29 cellular contexts compared by ENCODE assay signal in genomic region chr10:96205580-96205979, GRCh38.
"Had no signal": no experiment of that assay in that cellular context is flagged by ENCODE, and none has a peak within 500 bp of the region (broad histone marks: within the 10 kb centered on the region; RNA-seq: fewer than 3 reads in every experiment).

No MANE protein-coding gene starts in this region.

- ATAC-seq: left cardiac atrium; left lung; lower lobe of right lung; naive thymus-derived CD8-positive, alpha-beta T cell; pancreas; right cardiac atrium; sciatic nerve; stimulated activated naive B cell treated with anti-CD40 and anti-IgM and Interleukin-4, amounts not matched to agents 10 μg/mL and 1 μg/mL and 100 μg/mL, for 72 hours; stimulated activated naive CD8-positive, alpha-beta T cell treated with anti-CD3 and anti-CD28 coated beads, Interleukin-15, Interleukin-2, amounts not matched to agents 100 U/mL and 50 U/mL, for 24 hours had no signal

- H3K4me3 ChIP-seq: left lung, lower lobe of right lung, pancreas, prostate gland, skin epidermis, stomach, testis, thyroid gland, transverse colon, upper lobe of left lung had no signal

- DNase-seq: hippocampal formation; kidney glomerular epithelial cell; left cardiac atrium; left lung; lower lobe of right lung; mammary epithelial cell; mesenchymal stem cell; naive thymus-derived CD8-positive, alpha-beta T cell; nucleus accumbens; pancreas; posterior cingulate gyrus; retina; right cardiac atrium; stimulated activated CD4-positive, alpha-beta T cell treated with anti-CD3 and anti-CD28 coated beads, Interleukin-12 subunit alpha, Interleukin-12 subunit beta, amount 100 ng/mL, for 4 hours; stimulated activated CD4-positive, alpha-beta T cell treated with anti-CD3 and anti-CD28 coated beads, Interleukin-15, amount 100 ng/mL, for 24 hours; stimulated activated CD4-positive, alpha-beta T cell treated with anti-CD3 and anti-CD28 coated beads, Interleukin-2, amount 100 ng/mL, for 24 hours; stimulated activated CD4-positive, alpha-beta T cell treated with anti-CD3 and anti-CD28 coated beads, Interleukin-4, amount 100 ng/mL, for 1 hour; stimulated activated naive B cell treated with anti-CD40 and anti-IgM and Interleukin-4, amounts not matched to agents 10 μg/mL and 1 μg/mL and 100 μg/mL, for 72 hours; stimulated activated naive CD8-positive, alpha-beta T cell treated with anti-CD3 and anti-CD28 coated beads, Interleukin-15, Interleukin-2, amounts not matched to agents 100 U/mL and 50 U/mL, for 24 hours; stomach; testis; thyroid gland; transverse colon; upper lobe of left lung had no signal

- H3K27me3 Mint-ChIP-seq: stimulated activated naive B cell treated with anti-CD40 and anti-IgM and Interleukin-4, amounts not matched to agents 10 μg/mL and 1 μg/mL and 100 μg/mL, for 72 hours had no signal

- H3K27ac ChIP-seq: left lung, lower lobe of right lung, pancreas, prostate gland, skin epidermis, stomach, testis, thyroid gland, transverse colon, upper lobe of left lung had no signal

- H3K4me1 Mint-ChIP-seq: neural crest cell had no signal

- H3K27me3 ChIP-seq: left lung, pancreas, stomach, testis, thyroid gland, transverse colon, upper lobe of left lung had no signal

- H3K9me3 Mint-ChIP-seq: naive thymus-derived CD8-positive, alpha-beta T cell; nephron; neural crest cell; stimulated activated naive B cell treated with anti-CD40 and anti-IgM and Interleukin-4, amounts not matched to agents 10 μg/mL and 1 μg/mL and 100 μg/mL, for 72 hours had no signal

- H3K4me1 ChIP-seq: left lung, lower lobe of right lung, pancreas, prostate gland, stomach, testis, thyroid gland, upper lobe of left lung had no signal

- H3K9me3 ChIP-seq: left lung, lower lobe of right lung, pancreas, prostate gland, stomach, testis, thyroid gland, transverse colon, upper lobe of left lung had no signal

- H3K36me3 Mint-ChIP-seq: naive thymus-derived CD8-positive, alpha-beta T cell had no signal

- H3K4me3 Mint-ChIP-seq: naive thymus-derived CD8-positive, alpha-beta T cell; nephron; neural crest cell; stimulated activated naive B cell treated with anti-CD40 and anti-IgM and Interleukin-4, amounts not matched to agents 10 μg/mL and 1 μg/mL and 100 μg/mL, for 72 hours had no signal

- H3K36me3 ChIP-seq: lower lobe of right lung, prostate gland, upper lobe of left lung had no signal

- H3K27ac Mint-ChIP-seq: naive thymus-derived CD8-positive, alpha-beta T cell; nephron; stimulated activated naive B cell treated with anti-CD40 and anti-IgM and Interleukin-4, amounts not matched to agents 10 μg/mL and 1 μg/mL and 100 μg/mL, for 72 hours had no signal
